In genomic region chr17:75109407-75110236, GRCh38 we compare ENCODE assay signal across 8 cellular contexts. TPM values are rescaled to one million over a fixed set of nuclear protein-coding genes. Genes with fewer than 3 reads are reported as not detected.
DNase-seq lines count a peak whose midpoint lies in the region; ATAC-seq and TF ChIP-seq lines count a peak whose summit lies in the region.

ARMC7 (plus strand) TSS chr17:75109969; CDS start chr17:75110289, 320 bp downstream.

- peaks cover 11% of the 10 kb centered on the region; the same call in 2 of the 3 replicates for H3K36me3 Mint-ChIP-seq in GM23338 (ENCODE audit: low read depth)
- H3K36me3 Mint-ChIP-seq in activated T-helper 17 cell treated with anti-CD3 and anti-CD28 coated beads, Interleukin-2, amount 50 U/mL, for 72 hours (ENCODE audit: low read depth), result peaks cover 22% of the 10 kb centered on the region

- CTCF ChIA-PET in RWPE1 (lab: Yijun Ruan, JAX), result interaction anchor here (0.6 to 0.9 kb wide), 6 partner anchors 12 to 170 kb away, joined by 3 to 4 read pairs (median 4); no protein-coding TSS in a partner anchor

- TF ChIP-seq RAD21 in neural cell (conservative IDR thresholded peaks at IDR 0.05), result peak; percentile 11

- TF ChIP-seq CTCF in GM23338 (conservative IDR thresholded peaks at IDR 0.05; ENCODE audit: low read depth in 2 of 2) (no peak), LNCaP clone FGC (IDR thresholded peaks at IDR 0.05; ENCODE audit: control insufficient read depth, extremely low read depth, insufficient read depth) (no peak), RWPE1 (conservative IDR thresholded peaks at IDR 0.05; ENCODE audit: low read depth) (no peak), fibroblast of the aortic adventitia (IDR thresholded peaks at IDR 0.05; ENCODE audit: insufficient read depth, low read length) (no peak), neural cell (IDR thresholded peaks at IDR 0.05; ENCODE audit: poor library complexity, severe bottlenecking) (no peak)

- DNase-seq in DMS79 treated with DMSO at 0.1 percent for 48 hours (lab: John Stamatoyannopoulos, UW), result peak; percentile 73
- DNase-seq in GM23338 (ENCODE audit: low spot score), result peak; percentile 93
- DNase-seq in LNCaP clone FGC (ENCODE audit: low read depth), result no peak
- peak; percentile 92 for DNase-seq in RWPE1 (ENCODE audit: low spot score)
- peak; percentile 72 for DNase-seq in fibroblast of the aortic adventitia (ENCODE audit: low read depth)
- peak; percentile 88 to 90 for DNase-seq in stimulated activated naive CD8-positive, alpha-beta T cell treated with anti-CD3 and anti-CD28 coated beads, Interleukin-15, amount 100 ng/mL, for 72 hours

- H3K4me1 Mint-ChIP-seq in GM23338, result peaks cover 32% of the 10 kb centered on the region
- H3K4me1 Mint-ChIP-seq in activated T-helper 17 cell treated with anti-CD3 and anti-CD28 coated beads, Interleukin-2, amount 50 U/mL, for 72 hours, result peaks cover 23% of the 10 kb centered on the region
- peaks cover 42% of the 10 kb centered on the region for H3K4me1 Mint-ChIP-seq in stimulated activated naive CD8-positive, alpha-beta T cell treated with anti-CD3 and anti-CD28 coated beads, Interleukin-15, amount 100 ng/mL, for 72 hours

- 0 out of 2 replicates have a peak within 1 kb of the TSS, but pooled peaks have one; percentile 72 for H3K27ac ChIP-seq in GM23338 (ENCODE audit: low read depth)
- peak within 1 kb of the TSS; percentile 81 for H3K27ac ChIP-seq in RWPE1
- peak within 1 kb of the TSS; percentile 28 for H3K27ac ChIP-seq in neural cell (ENCODE audit: low read length)

- H3K9ac ChIP-seq in neural cell (ENCODE audit: low read length), result peak within 1 kb of the TSS; percentile 64

- H3K9me3 Mint-ChIP-seq in GM23338, result no peaks in the 10 kb centered on the region
- no peaks in the 10 kb centered on the region for H3K9me3 Mint-ChIP-seq in activated T-helper 17 cell treated with anti-CD3 and anti-CD28 coated beads, Interleukin-2, amount 50 U/mL, for 72 hours
- no peaks in the 10 kb centered on the region for H3K9me3 Mint-ChIP-seq in stimulated activated naive CD8-positive, alpha-beta T cell treated with anti-CD3 and anti-CD28 coated beads, Interleukin-15, amount 100 ng/mL, for 72 hours

- TF ChIP-seq EP300 in neural cell (conservative IDR thresholded peaks at IDR 0.05; ENCODE audit: poor library complexity, severe bottlenecking), result no peak

- H3K79me2 ChIP-seq in GM23338 (replicated peaks; ENCODE audit: insufficient read depth) (peaks cover 13% of the 10 kb centered on the region), neural cell (replicated peaks; ENCODE audit: insufficient read depth, low read length) (peaks cover 9% of the 10 kb centered on the region)

- ATAC-seq in GM23338, result peak; percentile 72
- peak; percentile 87 for ATAC-seq in activated T-helper 17 cell treated with anti-CD3 and anti-CD28 coated beads, Interleukin-2, amount 50 U/mL, for 72 hours (replicated peaks)
- peak; percentile 84 for ATAC-seq in stimulated activated naive CD8-positive, alpha-beta T cell treated with anti-CD3 and anti-CD28 coated beads, Interleukin-15, amount 100 ng/mL, for 72 hours

- POLR2A ChIA-PET in RWPE1 (lab: Yijun Ruan, JAX; ENCODE audit: low non-redundant PET), result interaction anchor here (1.1 kb wide), 1 partner anchor 50 kb away, joined by 4 read pairs; no protein-coding TSS in a partner anchor

- H4K20me1 ChIP-seq in GM23338 (replicated peaks; ENCODE audit: insufficient read depth) (no peaks in the 10 kb centered on the region; the same call in 1 of the 2 replicates), neural cell (ENCODE audit: insufficient read depth) (no peaks in the 10 kb centered on the region)

- H3K9me2 ChIP-seq in GM23338 (ENCODE audit: insufficient read depth) (no peaks in the 10 kb centered on the region), neural cell (ENCODE audit: insufficient read depth, low read length) (no peaks in the 10 kb centered on the region)

- peak within 1 kb of the TSS; percentile 90 for H3K4me3 Mint-ChIP-seq in GM23338
- peak within 1 kb of the TSS; percentile 90 for H3K4me3 Mint-ChIP-seq in activated T-helper 17 cell treated with anti-CD3 and anti-CD28 coated beads, Interleukin-2, amount 50 U/mL, for 72 hours
- peak within 1 kb of the TSS; percentile 89 to 93 for H3K4me3 Mint-ChIP-seq in stimulated activated naive CD8-positive, alpha-beta T cell treated with anti-CD3 and anti-CD28 coated beads, Interleukin-15, amount 100 ng/mL, for 72 hours

- H3K27me3 ChIP-seq in GM23338 (ENCODE audit: insufficient read depth) (no peaks in the 10 kb centered on the region), neural cell (ENCODE audit: insufficient read depth, low read depth, low read length) (no peaks in the 10 kb centered on the region)

- H2AFZ ChIP-seq in GM23338 (peak within 1 kb of the TSS; percentile 93), neural cell (ENCODE audit: low read depth, low read length) (peak within 1 kb of the TSS; percentile 95)

- H3K4me3 ChIP-seq in GM23338 (peak within 1 kb of the TSS; percentile 88), LNCaP clone FGC (ENCODE audit: low read depth, low read length) (peak within 1 kb of the TSS; percentile 80), fibroblast of the aortic adventitia (ENCODE audit: low read depth, low read length) (peak within 1 kb of the TSS; percentile 91), neural cell (ENCODE audit: low read length) (peak within 1 kb of the TSS; percentile 80)

- H3K36me3 ChIP-seq in GM23338 (ENCODE audit: insufficient read depth), result no peaks in the 10 kb centered on the region
- no peaks in the 10 kb centered on the region for H3K36me3 ChIP-seq in neural cell (ENCODE audit: insufficient read depth, low read length)

- H3K4me2 ChIP-seq in GM23338 (peak within 1 kb of the TSS; percentile 93), neural cell (ENCODE audit: low read length) (peak within 1 kb of the TSS; percentile 40)

- peak within 1 kb of the TSS; percentile 74; the same call in 1 of the 2 replicates for H3K27ac Mint-ChIP-seq in GM23338
- H3K27ac Mint-ChIP-seq in activated T-helper 17 cell treated with anti-CD3 and anti-CD28 coated beads, Interleukin-2, amount 50 U/mL, for 72 hours, result peak within 1 kb of the TSS; percentile 84
- peak within 1 kb of the TSS; percentile 66 to 75 for H3K27ac Mint-ChIP-seq in stimulated activated naive CD8-positive, alpha-beta T cell treated with anti-CD3 and anti-CD28 coated beads, Interleukin-15, amount 100 ng/mL, for 72 hours

- H3F3A ChIP-seq in GM23338 (replicated peaks; ENCODE audit: low read depth) (peaks cover 34% of the 10 kb centered on the region; the same call in 1 of the 2 replicates), neural cell (ENCODE audit: insufficient read depth, low read length, poor library complexity, severe bottlenecking) (no peaks in the 10 kb centered on the region)

- peaks cover 10% of the 10 kb centered on the region; the same call in 1 of the 2 replicates for H3K4me1 ChIP-seq in GM23338 (ENCODE audit: insufficient read depth)

- no peaks in the 10 kb centered on the region for H3K9me3 ChIP-seq in neural cell (ENCODE audit: low read length)

- H3K27me3 Mint-ChIP-seq in GM23338 (ENCODE audit: insufficient read depth, low read depth, poor library complexity), result peaks cover 25% of the 10 kb centered on the region
- H3K27me3 Mint-ChIP-seq in activated T-helper 17 cell treated with anti-CD3 and anti-CD28 coated beads, Interleukin-2, amount 50 U/mL, for 72 hours, result no peaks in the 10 kb centered on the region
- no peaks in the 10 kb centered on the region for H3K27me3 Mint-ChIP-seq in stimulated activated naive CD8-positive, alpha-beta T cell treated with anti-CD3 and anti-CD28 coated beads, Interleukin-15, amount 100 ng/mL, for 72 hours

TF ChIP-seq in GM23338, 12 proteins besides CTCF, POLR2A, EP300 and RAD21:
- no peak for TF ChIP-seq ZNF331 (CRISPR knock-in tag; IDR thresholded peaks at IDR 0.05; ENCODE audit: low read depth)
- TF ChIP-seq POLR2AphosphoS5 (IDR thresholded peaks at IDR 0.05; ENCODE audit: low read depth), result peak; percentile 85
- 0 out of 2 replicates have a peak, but pooled peaks have one; percentile 21 for TF ChIP-seq ETS1 (IDR thresholded peaks at IDR 0.05)
- TF ChIP-seq NANOG (IDR thresholded peaks at IDR 0.05; ENCODE audit: borderline replicate concordance), result no peak
- no peak for TF ChIP-seq CREB1 (CRISPR knock-in tag; IDR thresholded peaks at IDR 0.05; ENCODE audit: low read depth)

TF ChIP-seq in neural cell, 6 proteins besides CTCF, POLR2A, EP300 and RAD21 (continues in another document):
- no peak for TF ChIP-seq EZH2 (IDR thresholded peaks at IDR 0.05; ENCODE audit: borderline replicate concordance, insufficient read depth, low read length, poor library complexity, severe bottlenecking)
- TF ChIP-seq POLR2AphosphoS5 (IDR thresholded peaks at IDR 0.05), result peak; percentile 71
- TF ChIP-seq TAF1 (IDR thresholded peaks at IDR 0.05; ENCODE audit: low read depth), result peak; percentile 31
- TF ChIP-seq, protein P1, sequence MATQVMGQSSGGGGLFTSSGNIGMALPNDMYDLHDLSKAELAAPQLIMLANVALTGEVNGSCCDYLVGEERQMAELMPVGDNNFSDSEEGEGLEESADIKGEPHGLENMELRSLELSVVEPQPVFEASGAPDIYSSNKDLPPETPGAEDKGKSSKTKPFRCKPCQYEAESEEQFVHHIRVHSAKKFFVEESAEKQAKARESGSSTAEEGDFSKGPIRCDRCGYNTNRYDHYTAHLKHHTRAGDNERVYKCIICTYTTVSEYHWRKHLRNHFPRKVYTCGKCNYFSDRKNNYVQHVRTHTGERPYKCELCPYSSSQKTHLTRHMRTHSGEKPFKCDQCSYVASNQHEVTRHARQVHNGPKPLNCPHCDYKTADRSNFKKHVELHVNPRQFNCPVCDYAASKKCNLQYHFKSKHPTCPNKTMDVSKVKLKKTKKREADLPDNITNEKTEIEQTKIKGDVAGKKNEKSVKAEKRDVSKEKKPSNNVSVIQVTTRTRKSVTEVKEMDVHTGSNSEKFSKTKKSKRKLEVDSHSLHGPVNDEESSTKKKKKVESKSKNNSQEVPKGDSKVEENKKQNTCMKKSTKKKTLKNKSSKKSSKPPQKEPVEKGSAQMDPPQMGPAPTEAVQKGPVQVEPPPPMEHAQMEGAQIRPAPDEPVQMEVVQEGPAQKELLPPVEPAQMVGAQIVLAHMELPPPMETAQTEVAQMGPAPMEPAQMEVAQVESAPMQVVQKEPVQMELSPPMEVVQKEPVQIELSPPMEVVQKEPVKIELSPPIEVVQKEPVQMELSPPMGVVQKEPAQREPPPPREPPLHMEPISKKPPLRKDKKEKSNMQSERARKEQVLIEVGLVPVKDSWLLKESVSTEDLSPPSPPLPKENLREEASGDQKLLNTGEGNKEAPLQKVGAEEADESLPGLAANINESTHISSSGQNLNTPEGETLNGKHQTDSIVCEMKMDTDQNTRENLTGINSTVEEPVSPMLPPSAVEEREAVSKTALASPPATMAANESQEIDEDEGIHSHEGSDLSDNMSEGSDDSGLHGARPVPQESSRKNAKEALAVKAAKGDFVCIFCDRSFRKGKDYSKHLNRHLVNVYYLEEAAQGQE (IDR thresholded peaks at IDR 0.05; ENCODE audit: borderline replicate concordance), result no peak
- no peak for TF ChIP-seq SMC3 (conservative IDR thresholded peaks at IDR 0.05; ENCODE audit: poor library complexity)

RNA-seq across cellular contexts. Expression of gene ARMC7, which starts in this region (rescaled TPM):
- 4.5 and 5.6 TPM in 2 replicates for total RNA-seq in GM23338 (2014; rRNA removed; shearing (Covaris generic))
- polyA plus RNA-seq in GM23338 (2016; fragmentation: Nextera tagmentation; extraction: Ambion mirVana) (6.3 and 8.4 TPM in 2 replicates), neural cell (3.7 and 4.0 TPM in 2 replicates)
- 10 to 100 TPM; 10.3 to 14.5 TPM for total RNA-seq in activated T-helper 17 cell treated with anti-CD3 and anti-CD28 coated beads, Interleukin-2, amount 50 U/mL, for 72 hours
- total RNA-seq in fibroblast of the aortic adventitia (ENCODE audit: low replicate concordance), result 3.4 and 3.9 TPM in 2 replicates
- polyA minus RNA-seq in neural cell, result 3.4 and 5.0 TPM in 2 replicates

Comparison
In these comparisons a context has a peak if more than half of its experiments do, and no peak if none do; other contexts are left out.
1. H3K27ac ChIP-seq: peak in every context shown above with its lines; median percentile 81 in RWPE1; 72 in GM23338; 28 in neural cell.